19 cellular contexts compared by ENCODE assay signal in the genomic region with DNA sequence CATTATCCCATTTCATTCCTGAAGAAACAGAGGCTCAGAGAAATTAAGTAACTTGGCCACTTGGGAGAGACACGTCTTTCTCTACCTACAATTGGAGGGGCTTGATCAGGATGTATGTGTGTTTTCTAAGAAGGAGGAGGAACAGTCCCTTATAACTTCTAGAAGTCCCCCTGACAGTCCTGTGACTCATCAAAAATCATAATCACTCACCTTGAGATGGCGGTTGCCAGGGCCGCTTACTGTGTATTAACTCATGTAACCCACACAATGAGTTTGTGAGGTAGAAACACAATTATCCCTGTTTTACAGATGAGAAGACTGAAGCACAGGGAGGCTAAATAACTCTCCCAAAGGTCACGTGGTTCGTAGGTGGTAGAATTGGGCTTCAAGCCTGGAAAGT. TPM values are rescaled to one million over a fixed set of nuclear protein-coding genes. Genes with fewer than 3 reads are reported as not detected.
"Had no signal": no experiment of that assay in that cellular context is flagged by ENCODE, and none has a peak within 500 bp of the region (broad histone marks: within the 10 kb centered on the region; RNA-seq: fewer than 3 reads in every experiment).

No MANE protein-coding gene starts in this region.

- H3K79me2 ChIP-seq: parathyroid adenoma had no signal

- H3K4me3 ChIP-seq: coronary artery, lower lobe of right lung, suprapubic skin, upper lobe of right lung had no signal

- H3K9me3 ChIP-seq: suprapubic skin, upper lobe of right lung had no signal

- H3K36me3 ChIP-seq: lower lobe of right lung, suprapubic skin, upper lobe of right lung had no signal

- H3K36me3 Mint-ChIP-seq: activated naive CD4-positive, alpha-beta T cell treated with anti-CD3 and anti-CD28 coated beads, Interleukin-2, amount 10 ng/mL, durations not matched to agents 7 days and 5 days had no signal

- H3K4me3 Mint-ChIP-seq: activated CD4-positive, alpha-beta T cell treated with anti-CD3 and anti-CD28 coated beads, Interleukin-2, amount 10 ng/mL, durations not matched to agents 24 days and 14 days; activated naive CD4-positive, alpha-beta T cell treated with anti-CD3 and anti-CD28 coated beads, Interleukin-2, amount 10 ng/mL, durations not matched to agents 7 days and 5 days; activated T-helper 1 cell treated with anti-CD3 and anti-CD28 coated beads, Interleukin-12 subunit alpha, Interleukin-12 subunit beta, Interleukin-2, Interleukin-4 antibody, amounts not matched to agents 30 ng/mL and 10 ng/mL and 1 ng/mL, durations not matched to agents 14 hours and 24 hours and 36 hours; naive thymus-derived CD4-positive, alpha-beta T cell had no signal

- H2AFZ ChIP-seq: parathyroid adenoma had no signal

- H3K27ac ChIP-seq: coronary artery, epithelial cell of prostate, lower lobe of right lung, parathyroid adenoma, suprapubic skin, upper lobe of right lung, VCaP had no signal

- DNase-seq: activated CD4-positive, alpha-beta T cell treated with anti-CD3 and anti-CD28 coated beads, Interleukin-2, amount 10 ng/mL, durations not matched to agents 24 days and 14 days; activated naive CD4-positive, alpha-beta T cell treated with anti-CD3 and anti-CD28 coated beads, Interleukin-2, amount 10 ng/mL, durations not matched to agents 7 days and 5 days; central memory CD4-positive, alpha-beta T cell; effector CD4-positive, alpha-beta T cell; hypothalamus; lower lobe of right lung; naive thymus-derived CD4-positive, alpha-beta T cell; stimulated activated naive CD4-positive, alpha-beta T cell; T-helper 9 cell; upper lobe of right lung had no signal

- ATAC-seq: lower lobe of right lung; naive thymus-derived CD4-positive, alpha-beta T cell; upper lobe of right lung had no signal

- H3K9ac ChIP-seq: parathyroid adenoma had no signal

- H3K4me1 Mint-ChIP-seq: activated naive CD4-positive, alpha-beta T cell treated with anti-CD3 and anti-CD28 coated beads, Interleukin-2, amount 10 ng/mL, durations not matched to agents 7 days and 5 days had no signal

- H3K27ac Mint-ChIP-seq: activated CD4-positive, alpha-beta T cell treated with anti-CD3 and anti-CD28 coated beads, Interleukin-2, amount 10 ng/mL, durations not matched to agents 24 days and 14 days; activated naive CD4-positive, alpha-beta T cell treated with anti-CD3 and anti-CD28 coated beads, Interleukin-2, amount 10 ng/mL, durations not matched to agents 7 days and 5 days; activated T-helper 1 cell treated with anti-CD3 and anti-CD28 coated beads, Interleukin-12 subunit alpha, Interleukin-12 subunit beta, Interleukin-2, Interleukin-4 antibody, amounts not matched to agents 30 ng/mL and 10 ng/mL and 1 ng/mL, durations not matched to agents 14 hours and 24 hours and 36 hours; naive thymus-derived CD4-positive, alpha-beta T cell had no signal

- H3K4me1 ChIP-seq: lower lobe of right lung, parathyroid adenoma, suprapubic skin, upper lobe of right lung had no signal

RNA-seq across cellular contexts. Expression of a gene that starts 56.8 kb away (rescaled TPM):
- total RNA-seq: lower lobe of right lung, mononuclear cell, skeletal muscle tissue, suprapubic skin, upper lobe of right lung had no signal
- polyA plus RNA-seq: adipose tissue; naive thymus-derived CD4-positive, alpha-beta T cell had no signal
